Comparison of ENCODE assay signal across 8 cellular contexts in the genomic region with DNA sequence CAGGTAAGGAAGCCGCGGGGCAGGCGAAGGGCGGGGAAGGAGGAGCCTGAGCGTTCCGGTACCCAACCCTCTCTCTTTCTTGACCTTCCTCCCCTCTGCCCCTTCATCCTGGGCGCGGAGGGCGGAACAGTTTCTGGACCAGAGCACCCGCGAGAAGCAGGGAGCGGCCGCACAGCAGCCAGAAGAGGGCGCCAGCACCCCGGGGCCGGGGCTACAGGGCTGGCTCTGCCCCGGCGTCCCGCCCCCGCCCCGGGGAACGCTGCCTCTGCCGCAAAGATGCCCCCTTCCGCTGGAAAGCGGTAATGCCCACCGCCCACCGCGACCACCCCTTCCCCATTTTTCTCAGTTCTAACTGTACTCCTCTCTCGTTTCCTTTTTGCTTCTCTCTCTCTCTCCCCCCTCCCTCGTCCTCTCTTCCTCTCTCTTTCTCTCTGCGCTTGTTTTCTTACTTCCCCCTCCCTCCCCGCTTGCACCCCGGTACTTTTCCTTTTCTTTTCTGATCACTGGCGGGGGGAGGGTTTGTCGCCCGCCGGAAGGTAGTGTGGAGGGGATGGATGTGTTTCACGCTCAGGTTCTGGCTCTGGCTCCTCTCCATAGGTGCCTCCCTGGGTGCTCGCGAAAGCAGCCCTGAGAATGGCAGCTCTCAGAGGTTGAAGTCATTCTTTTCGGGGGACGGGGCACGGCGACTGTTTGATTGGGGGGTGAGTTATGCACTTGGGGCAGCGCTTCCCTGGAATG. TPM values are rescaled to one million over a fixed set of nuclear protein-coding genes. Genes with fewer than 3 reads are reported as not detected.
DNase-seq lines count a peak whose midpoint lies in the region; ATAC-seq and TF ChIP-seq lines count a peak whose summit lies in the region.

No MANE protein-coding gene starts in this region.

- POLR2A ChIA-PET in BJ (lab: Charles Lee), result interaction anchor here (0.7 to 1.1 kb wide), 2 partner anchors 58 to 266 kb away, joined by 4 to 20 read pairs; no protein-coding TSS in a partner anchor

- peaks cover 9% of the 10 kb centered on the region for H3K9me3 Mint-ChIP-seq in activated T-cell treated with anti-CD3 and anti-CD28 coated beads, Interleukin-2, amount 50 U/mL, for 24 hours
- no peaks in the 10 kb centered on the region for H3K9me3 Mint-ChIP-seq in natural killer cell

- CTCF ChIA-PET in BJ (lab: Yijun Ruan, JAX), result interaction anchor here (0.6 to 10.9 kb wide), 29 partner anchors 12 to 1169 kb away, joined by 3 to 108 read pairs (median 5); partner anchors contain the start of genes ANTXR2 and PRDM8

- TF ChIP-seq CTCF in BJ (IDR thresholded peaks at IDR 0.05; ENCODE audit: insufficient read depth, low read depth, low read length) (peak; percentile 94), natural killer cell (IDR thresholded peaks at IDR 0.05) (peak; percentile 99)

- DNase-seq in BJ (ENCODE audit: low read depth), result no peak
- peak; percentile 85 for DNase-seq in GM19238 (ENCODE audit: insufficient read length, low spot score)
- DNase-seq in NOMO-1 (lab: John Stamatoyannopoulos, UW; ENCODE audit: unreplicated experiment in 2 of 2), result peak; percentile 80 to 93
- DNase-seq in activated T-cell treated with anti-CD3 and anti-CD28 coated beads, Interleukin-2, amount 50 U/mL, for 24 hours, result peak; percentile 94
- peak; percentile 81 for DNase-seq in fibroblast of gingiva (ENCODE audit: low read depth)
- DNase-seq in natural killer cell, result peak; percentile 84
- peak; percentile 76 to 91 (median 84) for DNase-seq in stimulated activated naive CD4-positive, alpha-beta T cell (lab: John Stamatoyannopoulos, UW)

- H3K36me3 ChIP-seq in BJ (ENCODE audit: control insufficient read depth, insufficient read depth, low read length), result no peaks in the 10 kb centered on the region

- peaks cover 51% of the 10 kb centered on the region for H3K4me1 Mint-ChIP-seq in activated T-cell treated with anti-CD3 and anti-CD28 coated beads, Interleukin-2, amount 50 U/mL, for 24 hours (ENCODE audit: low read depth)
- peaks cover 35 to 36% of the 10 kb centered on the region in 2 donors for H3K4me1 Mint-ChIP-seq in natural killer cell

- peak overlapping the region; percentile 93 for H3K4me3 Mint-ChIP-seq in activated T-cell treated with anti-CD3 and anti-CD28 coated beads, Interleukin-2, amount 50 U/mL, for 24 hours
- H3K4me3 Mint-ChIP-seq in natural killer cell, result peak overlapping the region; percentile 99

- ATAC-seq in HG03378 (IDR thresholded peaks at IDR 0.05; ENCODE audit: unreplicated experiment) (peak; percentile 88), natural killer cell (peak; percentile 89 to 98 (median 93))

- H3K4me3 ChIP-seq in BJ (ENCODE audit: low read depth, low read length), result peak overlapping the region; percentile 83

- H3K27me3 Mint-ChIP-seq in activated T-cell treated with anti-CD3 and anti-CD28 coated beads, Interleukin-2, amount 50 U/mL, for 24 hours, result peaks cover 29% of the 10 kb centered on the region
- H3K27me3 Mint-ChIP-seq in natural killer cell (ENCODE audit: low read depth in 2 of 2), result peaks cover 14 to 33% of the 10 kb centered on the region in 2 donors

- H3K27me3 ChIP-seq in BJ (ENCODE audit: control insufficient read depth, insufficient read depth, low read length), result no peaks in the 10 kb centered on the region; the same call in 1 of the 2 replicates

- intact Hi-C loops in natural killer cell (cut with micrococcal nuclease), result loop anchor here (1.0 to 5.0 kb wide), 4 partner anchors 19 to 127 kb away; no protein-coding TSS in a partner anchor

- H3K27ac Mint-ChIP-seq in activated T-cell treated with anti-CD3 and anti-CD28 coated beads, Interleukin-2, amount 50 U/mL, for 24 hours, result peak overlapping the region; percentile 91
- peak overlapping the region; percentile 82 to 93 for H3K27ac Mint-ChIP-seq in natural killer cell

- H3K36me3 Mint-ChIP-seq in activated T-cell treated with anti-CD3 and anti-CD28 coated beads, Interleukin-2, amount 50 U/mL, for 24 hours (ENCODE audit: low read depth), result peaks cover 13% of the 10 kb centered on the region
- no peaks in the 10 kb centered on the region for H3K36me3 Mint-ChIP-seq in natural killer cell

RNA-seq across cellular contexts. Expression of gene PRDM8, which starts 13.1 kb away (rescaled TPM):
- 2.6 and 2.7 TPM in 2 replicates for polyA plus RNA-seq in BJ (2011; rRNA removed)
- polyA minus RNA-seq in BJ (2011; rRNA and poly(A)+ RNA removed), result 2.2 and 4.1 TPM in 2 replicates
- 1 to 10 TPM; 5.8 to 6.2 (median 6.0) TPM for total RNA-seq in natural killer cell
